Comparison of ENCODE assay signal across 8 cellular contexts in genomic region chr11:57349491-57350274, GRCh38. TPM values are rescaled to one million over a fixed set of nuclear protein-coding genes. Genes with fewer than 3 reads are reported as not detected.
DNase-seq lines count a peak whose midpoint lies in the region; ATAC-seq and TF ChIP-seq lines count a peak whose summit lies in the region.

No MANE protein-coding gene starts in this region.

- H3K4me3 Mint-ChIP-seq in naive thymus-derived CD8-positive, alpha-beta T cell = no peak overlapping the region
- H3K4me3 Mint-ChIP-seq in stimulated activated naive B cell treated with anti-CD40 and anti-IgM and Interleukin-4, amounts not matched to agents 10 μg/mL and 1 μg/mL and 100 μg/mL, for 72 hours = no peak overlapping the region

- H3K4me1 Mint-ChIP-seq in naive thymus-derived CD8-positive, alpha-beta T cell = peaks cover 2 to 16% (median 7%) of the 10 kb centered on the region in 4 donors
- H3K4me1 Mint-ChIP-seq in stimulated activated naive B cell treated with anti-CD40 and anti-IgM and Interleukin-4, amounts not matched to agents 10 μg/mL and 1 μg/mL and 100 μg/mL, for 72 hours = peaks cover 16 to 24% of the 10 kb centered on the region in 2 donors

- H3K27me3 Mint-ChIP-seq in naive thymus-derived CD8-positive, alpha-beta T cell = peaks cover 0 to 14% (median 6%) of the 10 kb centered on the region in 5 donors
- peaks cover 3 to 26% of the 10 kb centered on the region in 2 donors for H3K27me3 Mint-ChIP-seq in stimulated activated naive B cell treated with anti-CD40 and anti-IgM and Interleukin-4, amounts not matched to agents 10 μg/mL and 1 μg/mL and 100 μg/mL, for 72 hours

- ATAC-seq in naive thymus-derived CD8-positive, alpha-beta T cell = peak; percentile 59 to 61
- ATAC-seq in stimulated activated naive B cell treated with anti-CD40 and anti-IgM and Interleukin-4, amounts not matched to agents 10 μg/mL and 1 μg/mL and 100 μg/mL, for 72 hours (replicated peaks) = peak; percentile 58 to 60
- no peak for ATAC-seq in GM18505 (IDR thresholded peaks at IDR 0.05; ENCODE audit: unreplicated experiment)

- TF ChIP-seq CTCF in GM12873 (IDR thresholded peaks at IDR 0.05; ENCODE audit: insufficient read depth, low read depth, low read length, missing control alignments) (peak; percentile 93), epithelial cell of proximal tubule (conservative IDR thresholded peaks at IDR 0.05; ENCODE audit: low read depth, low read length) (peak; percentile 82)

- POLR2A ChIA-PET in naive thymus-derived CD8-positive, alpha-beta T cell (lab: Charles Lee) = interaction anchor here (0.7 kb wide), 1 partner anchor 77 kb away, joined by 3 read pairs; no protein-coding TSS in a partner anchor

- peaks cover 0 to 6% (median 5%) of the 10 kb centered on the region in 3 donors for H3K36me3 Mint-ChIP-seq in naive thymus-derived CD8-positive, alpha-beta T cell
- peaks cover 3 to 5% of the 10 kb centered on the region in 2 donors for H3K36me3 Mint-ChIP-seq in stimulated activated naive B cell treated with anti-CD40 and anti-IgM and Interleukin-4, amounts not matched to agents 10 μg/mL and 1 μg/mL and 100 μg/mL, for 72 hours

- peak overlapping the region; percentile 21 for H3K4me3 ChIP-seq in epithelial cell of proximal tubule (ENCODE audit: low read depth, low read length)

- peaks cover 0 to 6% (median 0%) of the 10 kb centered on the region in 9 donors for H3K9me3 Mint-ChIP-seq in naive thymus-derived CD8-positive, alpha-beta T cell
- peaks cover 4 to 5% of the 10 kb centered on the region in 2 donors for H3K9me3 Mint-ChIP-seq in stimulated activated naive B cell treated with anti-CD40 and anti-IgM and Interleukin-4, amounts not matched to agents 10 μg/mL and 1 μg/mL and 100 μg/mL, for 72 hours

- H3K27ac Mint-ChIP-seq in naive thymus-derived CD8-positive, alpha-beta T cell = peak overlapping the region in 2 of 10 donors; percentile 9 to 69
- no peak overlapping the region for H3K27ac Mint-ChIP-seq in stimulated activated naive B cell treated with anti-CD40 and anti-IgM and Interleukin-4, amounts not matched to agents 10 μg/mL and 1 μg/mL and 100 μg/mL, for 72 hours

- no peak for TF ChIP-seq POLR2A in GM18505 (IDR thresholded peaks at IDR 0.05; ENCODE audit: borderline replicate concordance, extremely low read depth, insufficient read depth, insufficient read length)

- DNase-seq in NCI-H1930 (lab: John Stamatoyannopoulos, UW) (peak; percentile 11 to 56), activated T-cell treated with anti-CD3 and anti-CD28 coated beads for 1 hour (ENCODE audit: low read depth) (peak; percentile 59), epithelial cell of proximal tubule (ENCODE audit: low read depth) (no peak), NCI-H1048 (lab: John Stamatoyannopoulos, UW) (no peak)
- DNase-seq in naive thymus-derived CD8-positive, alpha-beta T cell = peak; percentile 8 to 70 (median 50)
- DNase-seq in stimulated activated naive B cell treated with anti-CD40 and anti-IgM and Interleukin-4, amounts not matched to agents 10 μg/mL and 1 μg/mL and 100 μg/mL, for 72 hours = peak; percentile 26

RNA-seq across cellular contexts. Expression of gene P2RX3, which starts 11.5 kb away (rescaled TPM):
- not detected in 2 replicates for total RNA-seq in epithelial cell of proximal tubule
- total RNA-seq in naive thymus-derived CD8-positive, alpha-beta T cell = not detected
- not detected for polyA plus RNA-seq in naive thymus-derived CD8-positive, alpha-beta T cell

RNA-seq across cellular contexts. Expression of gene SSRP1, which starts 14.0 kb away (rescaled TPM):
- 141 and 218 TPM in 2 replicates for total RNA-seq in epithelial cell of proximal tubule
- total RNA-seq in naive thymus-derived CD8-positive, alpha-beta T cell = 10 to 100 TPM; 72.7 to 74.5 TPM
- 10 to 100 TPM; 35.9 to 41.0 (median 38.0) TPM for polyA plus RNA-seq in naive thymus-derived CD8-positive, alpha-beta T cell

RNA-seq across cellular contexts. Expression of gene TNKS1BP1, which starts 24.9 kb away (rescaled TPM):
- total RNA-seq in epithelial cell of proximal tubule = 65.4 and 66.3 TPM in 2 replicates
- total RNA-seq in naive thymus-derived CD8-positive, alpha-beta T cell = 10 to 100 TPM; 18.8 to 20.9 TPM
- polyA plus RNA-seq in naive thymus-derived CD8-positive, alpha-beta T cell = 1 to 10 TPM in 2 of 3 donors, under 1 TPM in 1; 0.97 to 6.7 (median 2.5) TPM

RNA-seq across cellular contexts. Expression of gene PRG3, which starts 31.3 kb away (rescaled TPM):
- not detected in 2 replicates for total RNA-seq in epithelial cell of proximal tubule
- not detected for total RNA-seq in naive thymus-derived CD8-positive, alpha-beta T cell
- not detected for polyA plus RNA-seq in naive thymus-derived CD8-positive, alpha-beta T cell

RNA-seq across cellular contexts. Expression of gene PRG2, which starts 40.8 kb away (rescaled TPM):
- not detected in 2 replicates for total RNA-seq in epithelial cell of proximal tubule
- total RNA-seq in naive thymus-derived CD8-positive, alpha-beta T cell = not detected
- polyA plus RNA-seq in naive thymus-derived CD8-positive, alpha-beta T cell = not detected

Comparison
In these comparisons a context has a peak if more than half of its experiments do, and no peak if none do; other contexts are left out.
1. DNase-seq: peak in NCI-H1930 (2 of 2), activated T-cell treated with anti-CD3 and anti-CD28 coated beads for 1 hour (single experiment), naive thymus-derived CD8-positive, alpha-beta T cell (10 of 10) and stimulated activated naive B cell treated with anti-CD40 and anti-IgM and Interleukin-4, amounts not matched to agents 10 μg/mL and 1 μg/mL and 100 μg/mL, for 72 hours (single experiment); none in epithelial cell of proximal tubule (single experiment) and NCI-H1048 (single experiment).